Comparison of ENCODE assay signal across 9 cellular contexts in the genomic region with DNA sequence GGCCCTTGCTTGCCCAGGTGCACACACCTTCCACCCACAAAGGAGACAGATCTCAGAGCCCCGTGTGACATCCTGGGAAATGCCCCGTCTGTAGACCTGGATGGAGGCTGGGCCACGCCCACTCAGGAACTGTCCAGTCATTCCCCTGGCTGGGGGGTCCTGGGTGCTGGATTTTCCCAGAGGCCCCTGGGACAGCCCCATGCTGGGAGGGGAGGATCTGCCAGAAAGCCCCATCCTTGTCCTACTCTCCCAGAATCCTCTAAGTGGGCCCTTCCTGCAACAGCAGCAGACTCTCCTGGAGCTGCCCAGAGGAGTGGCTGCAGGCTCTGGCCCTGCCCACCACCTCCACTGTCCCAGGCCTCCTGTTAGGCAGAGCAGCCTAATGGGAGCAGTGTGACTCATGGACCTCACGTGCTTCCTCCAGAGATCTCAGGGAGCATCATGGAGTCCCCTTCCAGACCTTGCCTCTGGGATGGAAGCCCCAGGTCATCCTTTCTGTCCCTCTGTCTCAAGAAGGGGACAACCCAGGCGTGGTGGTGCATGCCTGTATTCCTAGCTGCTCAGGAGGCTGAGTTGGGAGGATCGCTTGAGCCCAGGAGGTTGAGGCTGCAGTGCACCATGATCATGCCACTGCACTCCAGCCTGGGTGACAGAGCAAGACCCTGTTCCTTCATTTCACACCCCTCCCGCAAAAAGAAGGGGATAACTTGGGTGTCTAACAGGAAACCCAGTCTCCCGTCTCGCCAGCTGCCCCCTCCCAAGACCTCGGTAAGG. TPM values are rescaled to one million over a fixed set of nuclear protein-coding genes. Genes with fewer than 3 reads are reported as not detected.
DNase-seq lines count a peak whose midpoint lies in the region; FAIRE-seq and TF ChIP-seq lines count a peak whose summit lies in the region.
"Had no signal": no experiment of that assay in that cellular context is flagged by ENCODE, and none has a peak within 500 bp of the region (broad histone marks: within the 10 kb centered on the region; RNA-seq: fewer than 3 reads in every experiment).

No MANE protein-coding gene starts in this region.

- TF ChIP-seq POLR2A in lower leg skin (IDR thresholded peaks at IDR 0.05) = no peak

- H3K36me3 ChIP-seq in ACC112 (ENCODE audit: insufficient read depth, low read length) = peaks cover 19% of the 10 kb centered on the region; the same call in 1 of the 2 replicates

- H3K4me1 ChIP-seq in ACC112 (ENCODE audit: control insufficient read depth, insufficient read depth, low read length, unreplicated experiment) = peaks cover 16% of the 10 kb centered on the region

- H2AFZ ChIP-seq in ACC112 (ENCODE audit: low read length, unreplicated experiment) = no peak overlapping the region

- no peaks in the 10 kb centered on the region for H3K9me3 Mint-ChIP-seq in activated naive CD8-positive, alpha-beta T cell treated with anti-CD3 and anti-CD28 coated beads for 36 hours

- no peaks in the 10 kb centered on the region for H3K27me3 Mint-ChIP-seq in activated naive CD8-positive, alpha-beta T cell treated with anti-CD3 and anti-CD28 coated beads for 36 hours

- H3K4me1 Mint-ChIP-seq in activated naive CD8-positive, alpha-beta T cell treated with anti-CD3 and anti-CD28 coated beads for 36 hours = peaks cover 9% of the 10 kb centered on the region

- H3K27ac ChIP-seq in ACC112 (ENCODE audit: low read depth, low read length) = peak overlapping the region; percentile 56; the same call in 1 of the 2 replicates

- H3K27me3 ChIP-seq in ACC112 (ENCODE audit: insufficient read depth, low read length) = no peaks in the 10 kb centered on the region

- no peak overlapping the region for H3K4me3 Mint-ChIP-seq in activated naive CD8-positive, alpha-beta T cell treated with anti-CD3 and anti-CD28 coated beads for 36 hours

- WGBS in lower leg skin, 2 donors = 75 to 80% methylated on average over 8 to 10 of the region's 10 CpGs

- H3K36me3 Mint-ChIP-seq in activated naive CD8-positive, alpha-beta T cell treated with anti-CD3 and anti-CD28 coated beads for 36 hours = peaks cover 10% of the 10 kb centered on the region

- peak overlapping the region; percentile 42 for H3K27ac Mint-ChIP-seq in activated naive CD8-positive, alpha-beta T cell treated with anti-CD3 and anti-CD28 coated beads for 36 hours

- DNase-seq in H4 (ENCODE audit: low spot score) (peak; percentile 75), iris pigment epithelial cell (ENCODE audit: low read depth) (peak; percentile 74), lower leg skin (ENCODE audit: low spot score in 2 of 2) (no peak), GM19239 (ENCODE audit: insufficient read length, low spot score) (no peak), T-helper 1 cell (no peak), NOMO-1 (lab: John Stamatoyannopoulos, UW; ENCODE audit: unreplicated experiment in 2 of 2) (no peak)
- DNase-seq in activated naive CD8-positive, alpha-beta T cell treated with anti-CD3 and anti-CD28 coated beads for 36 hours = no peak

- H3K79me2 ChIP-seq in ACC112 (ENCODE audit: control insufficient read depth, insufficient read depth, low read length, unreplicated experiment) = no peaks in the 10 kb centered on the region

- intact Hi-C loops in lower leg skin (cut with DNase I; ENCODE audit: low total_unique reads) = loop anchor here (5.0 kb wide), 1 partner anchor 275 kb away; no protein-coding TSS in a partner anchor

- H3K4me3 ChIP-seq in ACC112 (ENCODE audit: low read depth, low read length) (no peak overlapping the region), lower leg skin (ENCODE audit: low read depth, poor library complexity, severe bottlenecking) (no peak overlapping the region)

- no peak for FAIRE-seq in GM19239 (lab: Jason Lieb, UNC)
- FAIRE-seq: endometrium had no signal

- no peak for TF ChIP-seq CTCF in lower leg skin (IDR thresholded peaks at IDR 0.05)

RNA-seq across cellular contexts. Expression of gene JADE2, which starts 51.7 kb away (rescaled TPM):
- total RNA-seq in H4 (2014; rRNA removed; shearing (Covaris generic)) = 17.9 and 18.1 TPM in 2 replicates
- 10 to 100 TPM; 80.2 to 80.3 TPM for total RNA-seq in activated naive CD8-positive, alpha-beta T cell treated with anti-CD3 and anti-CD28 coated beads for 36 hours
- total RNA-seq in lower leg skin = 10 to 100 TPM; 35.5 to 68.1 (median 59.0) TPM

RNA-seq across cellular contexts. Expression of gene SAR1B, which starts 55.4 kb away (rescaled TPM):
- total RNA-seq in H4 (2014; rRNA removed; shearing (Covaris generic)) = 62.9 and 101 TPM in 2 replicates
- 10 to 100 TPM; 50.0 to 54.2 TPM for total RNA-seq in activated naive CD8-positive, alpha-beta T cell treated with anti-CD3 and anti-CD28 coated beads for 36 hours
- 10 to 100 TPM; 33.0 to 42.4 (median 40.7) TPM for total RNA-seq in lower leg skin

Comparison
In these comparisons a context has a peak if more than half of its experiments do, and no peak if none do; other contexts are left out.
1. DNase-seq: peak in H4 (single experiment) and iris pigment epithelial cell (single experiment); none in activated naive CD8-positive, alpha-beta T cell treated with anti-CD3 and anti-CD28 coated beads for 36 hours (single experiment), lower leg skin (0 of 2), GM19239 (single experiment), T-helper 1 cell (0 of 5) and NOMO-1 (0 of 2).